In the genomic region with DNA sequence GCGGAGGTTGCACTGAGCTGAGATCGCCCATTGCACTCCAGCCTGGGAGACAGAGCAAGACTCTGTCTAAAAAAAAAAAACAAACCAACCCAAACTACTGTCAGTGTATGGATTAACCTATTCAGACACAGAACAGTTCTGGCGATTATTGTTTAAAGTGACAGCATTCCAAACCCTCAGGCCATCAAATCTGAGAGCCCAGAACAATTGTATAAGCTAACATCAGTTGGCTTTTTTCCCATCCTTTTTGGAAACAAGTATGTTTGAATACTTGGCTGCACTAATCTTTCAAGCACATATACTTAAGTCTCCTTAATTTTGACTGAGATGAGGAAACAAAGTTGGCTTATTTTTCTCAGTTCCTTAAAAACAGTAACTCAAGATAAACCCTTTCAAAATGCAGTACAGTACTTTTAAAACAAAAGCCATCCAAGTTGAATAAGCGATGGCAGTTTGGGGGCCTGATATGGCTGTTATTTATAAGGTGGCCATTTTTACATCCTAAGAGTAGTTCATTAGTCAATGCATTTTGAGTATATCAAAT, we compare ENCODE assay signal across 1 cellular context.
TF ChIP-seq lines count a peak whose summit lies in the region.

No MANE protein-coding gene starts in this region.

TF ChIP-seq in SK-N-SH, 30 proteins besides CTCF, POLR2A, EP300 and RAD21 (continued from another document):
- TF ChIP-seq USF1 (IDR thresholded peaks at IDR 0.05; ENCODE audit: borderline replicate concordance, low read depth) (no peak), GATA2 (CRISPR knock-in tag; IDR thresholded peaks at IDR 0.05) (no peak), RCOR1 (IDR thresholded peaks at IDR 0.05; ENCODE audit: low read length) (no peak)
- TF ChIP-seq, protein P1, sequence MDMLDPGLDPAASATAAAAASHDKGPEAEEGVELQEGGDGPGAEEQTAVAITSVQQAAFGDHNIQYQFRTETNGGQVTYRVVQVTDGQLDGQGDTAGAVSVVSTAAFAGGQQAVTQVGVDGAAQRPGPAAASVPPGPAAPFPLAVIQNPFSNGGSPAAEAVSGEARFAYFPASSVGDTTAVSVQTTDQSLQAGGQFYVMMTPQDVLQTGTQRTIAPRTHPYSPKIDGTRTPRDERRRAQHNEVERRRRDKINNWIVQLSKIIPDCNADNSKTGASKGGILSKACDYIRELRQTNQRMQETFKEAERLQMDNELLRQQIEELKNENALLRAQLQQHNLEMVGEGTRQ (IDR thresholded peaks at IDR 0.05; ENCODE audit: borderline replicate concordance, low read depth, low read length): no peak
